ENCODE assay signal across 9 cellular contexts in the genomic region with DNA sequence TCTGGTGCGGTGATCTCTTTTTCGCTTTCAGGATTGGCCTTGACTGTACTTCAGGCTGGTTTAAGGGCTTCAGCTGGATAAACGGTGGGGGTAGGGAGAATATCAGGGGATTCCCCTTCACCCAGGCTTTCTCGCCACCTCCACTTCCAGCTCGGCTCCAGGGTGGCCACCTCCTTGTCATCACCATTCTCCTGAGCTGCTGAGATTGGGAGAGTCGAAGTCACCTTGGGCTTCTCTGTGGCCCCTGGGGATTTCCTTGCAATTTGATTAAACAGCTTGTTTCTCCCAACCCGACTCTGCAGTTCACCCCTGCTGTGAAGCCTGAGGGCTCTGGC. TPM values are rescaled to one million over a fixed set of nuclear protein-coding genes. Genes with fewer than 3 reads are reported as not detected.
DNase-seq lines count a peak whose midpoint lies in the region; FAIRE-seq and TF ChIP-seq lines count a peak whose summit lies in the region.
"Had no signal": no experiment of that assay in that cellular context is flagged by ENCODE, and none has a peak within 500 bp of the region (broad histone marks: within the 10 kb centered on the region; RNA-seq: fewer than 3 reads in every experiment).

No MANE protein-coding gene starts in this region.

- H3K4me1 Mint-ChIP-seq in activated T-cell treated with anti-CD3 and anti-CD28 coated beads, Interleukin-2, amount 50 U/mL, for 24 hours (ENCODE audit: low read depth), result peaks cover 42% of the 10 kb centered on the region
- peaks cover 40% of the 10 kb centered on the region for H3K4me1 Mint-ChIP-seq in T-helper 1 cell treated with Interleukin-12 subunit alpha and Interleukin-12 subunit beta and Interleukin-4 antibody, amounts not matched to agents 30 μg/mL and 1 μg/mL, for 36 hours (ENCODE audit: low read depth)

- no peaks in the 10 kb centered on the region for H3K9me3 Mint-ChIP-seq in activated T-cell treated with anti-CD3 and anti-CD28 coated beads, Interleukin-2, amount 50 U/mL, for 24 hours
- no peaks in the 10 kb centered on the region for H3K9me3 Mint-ChIP-seq in T-helper 1 cell treated with Interleukin-12 subunit alpha and Interleukin-12 subunit beta and Interleukin-4 antibody, amounts not matched to agents 30 μg/mL and 1 μg/mL, for 36 hours

- no peak for TF ChIP-seq POLR2A in testis (IDR thresholded peaks at IDR 0.05)

- no peak overlapping the region for H3K27ac ChIP-seq in iPS-20b (ENCODE audit: low read length)
- no peak overlapping the region for H3K27ac ChIP-seq in testis

- H3K4me1 ChIP-seq in iPS-20b (ENCODE audit: insufficient read depth, low read length) (peaks cover 8% of the 10 kb centered on the region; the same call in 1 of the 2 replicates), testis (peaks cover 15% of the 10 kb centered on the region)

- H3K4me3 Mint-ChIP-seq in activated T-cell treated with anti-CD3 and anti-CD28 coated beads, Interleukin-2, amount 50 U/mL, for 24 hours, result peak overlapping the region; percentile 77
- peak overlapping the region; percentile 83 for H3K4me3 Mint-ChIP-seq in T-helper 1 cell treated with Interleukin-12 subunit alpha and Interleukin-12 subunit beta and Interleukin-4 antibody, amounts not matched to agents 30 μg/mL and 1 μg/mL, for 36 hours

- H3K27me3 Mint-ChIP-seq in activated T-cell treated with anti-CD3 and anti-CD28 coated beads, Interleukin-2, amount 50 U/mL, for 24 hours, result peaks cover 37% of the 10 kb centered on the region
- no peaks in the 10 kb centered on the region for H3K27me3 Mint-ChIP-seq in T-helper 1 cell treated with Interleukin-12 subunit alpha and Interleukin-12 subunit beta and Interleukin-4 antibody, amounts not matched to agents 30 μg/mL and 1 μg/mL, for 36 hours (ENCODE audit: low read depth)

- 4 to 11% methylated on average over 7 of the region's 7 CpGs for WGBS in testis, 2 donors

- H3K36me3 ChIP-seq in iPS-20b (ENCODE audit: insufficient read depth, low read depth, low read length) (no peaks in the 10 kb centered on the region), testis (ENCODE audit: low read depth, missing control alignments) (no peaks in the 10 kb centered on the region)

- peak overlapping the region; percentile 59 for H3K4me3 ChIP-seq in iPS-20b (ENCODE audit: low read length)
- H3K4me3 ChIP-seq in testis, result no peak overlapping the region

- no peaks in the 10 kb centered on the region for H3K36me3 Mint-ChIP-seq in activated T-cell treated with anti-CD3 and anti-CD28 coated beads, Interleukin-2, amount 50 U/mL, for 24 hours (ENCODE audit: low read depth)
- peaks cover 4% of the 10 kb centered on the region for H3K36me3 Mint-ChIP-seq in T-helper 1 cell treated with Interleukin-12 subunit alpha and Interleukin-12 subunit beta and Interleukin-4 antibody, amounts not matched to agents 30 μg/mL and 1 μg/mL, for 36 hours (ENCODE audit: low read depth)

- no peak for FAIRE-seq in HTR-8/SVneo (lab: Jason Lieb, UNC)

- no peak overlapping the region for H3K9ac ChIP-seq in iPS-20b (ENCODE audit: low read depth, low read length)

- H3K27me3 ChIP-seq in iPS-20b (ENCODE audit: insufficient read depth, low read length) (peaks cover 49% of the 10 kb centered on the region), testis (no peaks in the 10 kb centered on the region)

- intact Hi-C loops in testis (cut with DNase I; ENCODE audit: low total_unique reads), result no loop called here

- no peak for TF ChIP-seq CTCF in testis (IDR thresholded peaks at IDR 0.05)

- DNase-seq in activated T-cell treated with anti-CD3 and anti-CD28 coated beads, Interleukin-2, amount 50 U/mL, for 24 hours, result no peak
- DNase-seq in activated T-cell treated with anti-CD3 and anti-CD28 coated beads, Interleukin-2, amount 50 U/mL, for 1 hour, result no peak
- DNase-seq in testis (peak; percentile 12), NCI-H510A (lab: John Stamatoyannopoulos, UW) (no peak), EL (no peak), HTR-8/SVneo (ENCODE audit: insufficient read length, low spot score) (no peak)
- DNase-seq: hippocampal formation had no signal

- H3K27ac Mint-ChIP-seq in activated T-cell treated with anti-CD3 and anti-CD28 coated beads, Interleukin-2, amount 50 U/mL, for 24 hours, result peak overlapping the region; percentile 90
- H3K27ac Mint-ChIP-seq in T-helper 1 cell treated with Interleukin-12 subunit alpha and Interleukin-12 subunit beta and Interleukin-4 antibody, amounts not matched to agents 30 μg/mL and 1 μg/mL, for 36 hours, result peak overlapping the region; percentile 86

- H3K9me3 ChIP-seq in iPS-20b (ENCODE audit: insufficient read depth, low read depth, low read length) (no peaks in the 10 kb centered on the region), testis (no peaks in the 10 kb centered on the region)

RNA-seq across cellular contexts. Expression of a gene that starts 1.0 kb away (rescaled TPM):
- 10 to 100 TPM in 1 of 2 donors, 1 to 10 TPM in 1; 8.8 to 14.2 TPM for total RNA-seq in testis
- polyA plus RNA-seq in testis (ENCODE audit: insufficient read depth, low read depth, low replicate concordance), result 4.5 TPM

RNA-seq across cellular contexts. Expression of a gene that starts 10.2 kb away (rescaled TPM):
- total RNA-seq in testis, result 10 to 100 TPM in 1 of 2 donors, 1 to 10 TPM in 1; 6.8 to 10.2 TPM
- polyA plus RNA-seq in testis (ENCODE audit: insufficient read depth, low read depth, low replicate concordance), result 18.2 TPM

RNA-seq across cellular contexts. Expression of a gene that starts 26.5 kb away (rescaled TPM):
- 10 to 100 TPM; 22.9 to 32.9 TPM for total RNA-seq in testis
- 13.8 TPM for polyA plus RNA-seq in testis (ENCODE audit: insufficient read depth, low read depth, low replicate concordance)

RNA-seq across cellular contexts. Expression of a gene that starts 47.1 kb away (rescaled TPM):
- total RNA-seq in testis, result 1 to 10 TPM; 1.7 to 1.9 TPM
- polyA plus RNA-seq in testis (ENCODE audit: insufficient read depth, low read depth, low replicate concordance), result 7.5 TPM

RNA-seq across cellular contexts. Expression of a gene that starts 50.8 kb away (rescaled TPM):
- total RNA-seq in testis, result 10 to 100 TPM; 52.8 to 58.6 TPM
- polyA plus RNA-seq in testis (ENCODE audit: insufficient read depth, low read depth, low replicate concordance), result 44.8 TPM
